Comparison of ENCODE assay signal across 20 cellular contexts in genomic region chr15:35173444-35174118, GRCh38.
DNase-seq lines count a peak whose midpoint lies in the region; FAIRE-seq and TF ChIP-seq lines count a peak whose summit lies in the region.
"Had no signal": no experiment of that assay in that cellular context is flagged by ENCODE, and none has a peak within 500 bp of the region (broad histone marks: within the 10 kb centered on the region; RNA-seq: fewer than 3 reads in every experiment).

No MANE protein-coding gene starts in this region.

- peak; percentile 56 for DNase-seq in AG20443 (ENCODE audit: low spot score)
- peak; percentile 43 for DNase-seq in M059J (ENCODE audit: low read depth)
- peak; percentile 19 for DNase-seq in astrocyte of the spinal cord (ENCODE audit: low read depth, low spot score)
- DNase-seq in foreskin fibroblast, result peak; percentile 17 to 57
- no peak for DNase-seq in RCC 7860 (ENCODE audit: low spot score)
- DNase-seq in pons (ENCODE audit: low spot score), result no peak
- DNase-seq in dermis blood vessel endothelial cell, result no peak
- DNase-seq in activated gamma-delta T cell (lab: John Stamatoyannopoulos, UW), result no peak
- DNase-seq: activated CD8-positive, alpha-beta T cell treated with anti-CD3 and anti-CD28 coated beads, Interleukin-2, amount 10 ng/mL, durations not matched to agents 7 days and 5 days; activated T-cell treated with anti-CD3 and anti-CD28 coated beads, Interleukin-2, amount 50 U/mL, for 4 hours; CD8-positive, alpha-beta memory T cell; dorsolateral prefrontal cortex; hippocampal formation; naive B cell; NCI-H1930; NCI-H446; NK-92 treated with Interleukin-12 subunit alpha and Interleukin-12 subunit beta, amount 100 ng/mL, for 24 hours; pancreas; Right ventricle myocardium superior had no signal

- in situ Hi-C loops in astrocyte of the spinal cord (cut with HindIII; ENCODE audit: low sequenced_read_pairs), result no loop called here

- H3K4me3 ChIP-seq in astrocyte of the spinal cord (ENCODE audit: low read depth, low read length) (no peak overlapping the region), foreskin fibroblast (ENCODE audit: low read depth in 1 of 2, low read length in 2 of 2) (no peak overlapping the region)
- H3K4me3 ChIP-seq: dorsolateral prefrontal cortex, pancreas had no signal

- TF ChIP-seq CTCF in astrocyte of the spinal cord (IDR thresholded peaks at IDR 0.05; ENCODE audit: low read depth, low read length), result no peak
- no peak for TF ChIP-seq CTCF in foreskin fibroblast (IDR thresholded peaks at IDR 0.05; ENCODE audit: low read depth, low read length)

- FAIRE-seq in RCC 7860 (lab: Jason Lieb, UNC), result no peak
- FAIRE-seq: keratinocyte, pancreas had no signal

Comparison
In these comparisons a context has a peak if more than half of its experiments do, and no peak if none do; other contexts are left out.
1. DNase-seq: peak in AG20443 (single experiment), M059J (single experiment), astrocyte of the spinal cord (single experiment) and foreskin fibroblast (2 of 2); none in RCC 7860 (single experiment), pons (single experiment), dermis blood vessel endothelial cell (single experiment) and activated gamma-delta T cell (single experiment).